Comparison of ENCODE assay signal across 15 cellular contexts in genomic region chr3:9079674-9080073, GRCh38.
"Had no signal": no experiment of that assay in that cellular context is flagged by ENCODE, and none has a peak within 500 bp of the region (broad histone marks: within the 10 kb centered on the region; RNA-seq: fewer than 3 reads in every experiment).

No MANE protein-coding gene starts in this region.

- H3K4me3 ChIP-seq: esophagus muscularis mucosa, lung, upper lobe of left lung had no signal

- H3K27ac ChIP-seq: esophagus muscularis mucosa, upper lobe of left lung had no signal

- ATAC-seq: left colon, natural killer cell, right cardiac atrium, T-cell had no signal

- H3K27ac Mint-ChIP-seq: activated CD4-positive, alpha-beta memory T cell treated with anti-CD3 and anti-CD28 coated beads, Interleukin-2, amount 10 ng/mL, durations not matched to agents 7 days and 5 days; activated T-cell treated with anti-CD3 and anti-CD28 coated beads, Interleukin-2, amount 50 U/mL, for 72 hours; dendritic cell treated with granulocyte-macrophage colony-stimulating factor and Interleukin-4, amounts not matched to agents 40 ng/mL and 50 ng/mL, for 4 days; immature natural killer cell; natural killer cell; T-cell had no signal

- H3K4me1 Mint-ChIP-seq: activated CD4-positive, alpha-beta memory T cell treated with anti-CD3 and anti-CD28 coated beads, Interleukin-2, amount 10 ng/mL, durations not matched to agents 7 days and 5 days; immature natural killer cell; natural killer cell; T-cell had no signal

- H3K4me1 ChIP-seq: esophagus muscularis mucosa, upper lobe of left lung had no signal

- H3K27me3 ChIP-seq: esophagus muscularis mucosa, upper lobe of left lung had no signal

- H3K36me3 ChIP-seq: esophagus muscularis mucosa, upper lobe of left lung had no signal

- H3K9me3 ChIP-seq: esophagus muscularis mucosa, upper lobe of left lung had no signal

- H3K9me3 Mint-ChIP-seq: activated CD4-positive, alpha-beta memory T cell treated with anti-CD3 and anti-CD28 coated beads, Interleukin-2, amount 10 ng/mL, durations not matched to agents 7 days and 5 days; activated T-cell treated with anti-CD3 and anti-CD28 coated beads, Interleukin-2, amount 50 U/mL, for 72 hours; dendritic cell treated with granulocyte-macrophage colony-stimulating factor and Interleukin-4, amounts not matched to agents 40 ng/mL and 50 ng/mL, for 4 days; immature natural killer cell; natural killer cell; T-cell had no signal

- H3K36me3 Mint-ChIP-seq: immature natural killer cell, natural killer cell, T-cell had no signal

- DNase-seq: activated CD4-positive, alpha-beta memory T cell treated with anti-CD3 and anti-CD28 coated beads, Interleukin-2, amount 10 ng/mL, durations not matched to agents 7 days and 5 days; immature natural killer cell; left colon; natural killer cell; nucleus accumbens; right cardiac atrium; small intestine; stimulated activated naive CD4-positive, alpha-beta T cell treated with Interleukin-2 at 50 U/mL for 16 hours; T-cell; T1000; upper lobe of left lung had no signal

- H3K4me3 Mint-ChIP-seq: activated CD4-positive, alpha-beta memory T cell treated with anti-CD3 and anti-CD28 coated beads, Interleukin-2, amount 10 ng/mL, durations not matched to agents 7 days and 5 days; activated T-cell treated with anti-CD3 and anti-CD28 coated beads, Interleukin-2, amount 50 U/mL, for 72 hours; dendritic cell treated with granulocyte-macrophage colony-stimulating factor and Interleukin-4, amounts not matched to agents 40 ng/mL and 50 ng/mL, for 4 days; immature natural killer cell; natural killer cell; T-cell had no signal

- H3K27me3 Mint-ChIP-seq: activated CD4-positive, alpha-beta memory T cell treated with anti-CD3 and anti-CD28 coated beads, Interleukin-2, amount 10 ng/mL, durations not matched to agents 7 days and 5 days; dendritic cell treated with granulocyte-macrophage colony-stimulating factor and Interleukin-4, amounts not matched to agents 40 ng/mL and 50 ng/mL, for 4 days; T-cell had no signal
